24 cellular contexts compared by ENCODE assay signal in genomic region chr5:180575571-180575970, GRCh38. TPM values are rescaled to one million over a fixed set of nuclear protein-coding genes. Genes with fewer than 3 reads are reported as not detected.
"Had no signal": no experiment of that assay in that cellular context is flagged by ENCODE, and none has a peak within 500 bp of the region (broad histone marks: within the 10 kb centered on the region; RNA-seq: fewer than 3 reads in every experiment).

No MANE protein-coding gene starts in this region.

- DNase-seq: activated CD4-positive, alpha-beta T cell treated with anti-CD3 and anti-CD28 coated beads, Interleukin-2, amount 10 ng/mL, durations not matched to agents 7 days and 5 days; activated CD8-positive, alpha-beta memory T cell treated with anti-CD3 and anti-CD28 coated beads for 24 hours; activated CD8-positive, alpha-beta memory T cell treated with anti-CD3 and anti-CD28 coated beads, Interleukin-2, amount 50 U/mL, for 48 hours; activated naive CD4-positive, alpha-beta T cell treated with anti-CD3 and anti-CD28 coated beads for 36 hours; amniotic stem cell; caudate nucleus; effector memory CD8-positive, alpha-beta T cell; esophagus squamous epithelium; foreskin melanocyte; hypothalamus; left lung; nephron progenitor cell; nucleus accumbens; posterior cingulate gyrus; retina; spleen; stimulated activated CD4-positive, alpha-beta T cell treated with anti-CD3 and anti-CD28 coated beads, Interleukin-4, amount 100 ng/mL, for 4 hours; upper lobe of right lung had no signal

- H3K4me3 Mint-ChIP-seq: activated CD4-positive, alpha-beta T cell treated with anti-CD3 and anti-CD28 coated beads, Interleukin-2, amount 10 ng/mL, durations not matched to agents 7 days and 5 days; activated naive CD4-positive, alpha-beta T cell treated with anti-CD3 and anti-CD28 coated beads for 36 hours; activated T-helper 17 cell treated with anti-CD3 and anti-CD28 coated beads, Interleukin-2, amount 50 U/mL, for 72 hours; effector memory CD8-positive, alpha-beta T cell; nephron progenitor cell; stimulated activated memory B cell treated with anti-CD40 and anti-IgM and Interleukin-4, amounts not matched to agents 10 μg/mL and 1 μg/mL and 100 μg/mL, for 72 hours; WTC11 had no signal

- H3K9me3 Mint-ChIP-seq: activated CD4-positive, alpha-beta T cell treated with anti-CD3 and anti-CD28 coated beads, Interleukin-2, amount 10 ng/mL, durations not matched to agents 7 days and 5 days; activated naive CD4-positive, alpha-beta T cell treated with anti-CD3 and anti-CD28 coated beads for 36 hours; activated T-helper 17 cell treated with anti-CD3 and anti-CD28 coated beads, Interleukin-2, amount 50 U/mL, for 72 hours; effector memory CD8-positive, alpha-beta T cell; nephron progenitor cell; stimulated activated memory B cell treated with anti-CD40 and anti-IgM and Interleukin-4, amounts not matched to agents 10 μg/mL and 1 μg/mL and 100 μg/mL, for 72 hours; WTC11 had no signal

- H3K27me3 Mint-ChIP-seq: activated CD4-positive, alpha-beta T cell treated with anti-CD3 and anti-CD28 coated beads, Interleukin-2, amount 10 ng/mL, durations not matched to agents 7 days and 5 days; activated T-helper 17 cell treated with anti-CD3 and anti-CD28 coated beads, Interleukin-2, amount 50 U/mL, for 72 hours; effector memory CD8-positive, alpha-beta T cell; stimulated activated memory B cell treated with anti-CD40 and anti-IgM and Interleukin-4, amounts not matched to agents 10 μg/mL and 1 μg/mL and 100 μg/mL, for 72 hours had no signal

- ATAC-seq: activated T-helper 17 cell treated with anti-CD3 and anti-CD28 coated beads, Interleukin-2, amount 50 U/mL, for 72 hours; effector memory CD8-positive, alpha-beta T cell; left lung; stimulated activated memory B cell treated with anti-CD40 and anti-IgM and Interleukin-4, amounts not matched to agents 10 μg/mL and 1 μg/mL and 100 μg/mL, for 72 hours; upper lobe of right lung; WTC11 had no signal

- H3K27ac Mint-ChIP-seq: activated CD4-positive, alpha-beta T cell treated with anti-CD3 and anti-CD28 coated beads, Interleukin-2, amount 10 ng/mL, durations not matched to agents 7 days and 5 days; activated naive CD4-positive, alpha-beta T cell treated with anti-CD3 and anti-CD28 coated beads for 36 hours; activated T-helper 17 cell treated with anti-CD3 and anti-CD28 coated beads, Interleukin-2, amount 50 U/mL, for 72 hours; effector memory CD8-positive, alpha-beta T cell; stimulated activated memory B cell treated with anti-CD40 and anti-IgM and Interleukin-4, amounts not matched to agents 10 μg/mL and 1 μg/mL and 100 μg/mL, for 72 hours; WTC11 had no signal

- H3K4me1 Mint-ChIP-seq: activated T-helper 17 cell treated with anti-CD3 and anti-CD28 coated beads, Interleukin-2, amount 50 U/mL, for 72 hours; stimulated activated memory B cell treated with anti-CD40 and anti-IgM and Interleukin-4, amounts not matched to agents 10 μg/mL and 1 μg/mL and 100 μg/mL, for 72 hours; WTC11 had no signal

RNA-seq across cellular contexts. Expression of gene SCGB3A1, which starts 15.7 kb away (rescaled TPM):
- total RNA-seq: activated CD4-positive, alpha-beta T cell treated with anti-CD3 and anti-CD28 coated beads, Interleukin-2, amount 10 ng/mL, durations not matched to agents 7 days and 5 days; activated naive CD4-positive, alpha-beta T cell treated with anti-CD3 and anti-CD28 coated beads for 36 hours; activated T-helper 17 cell treated with anti-CD3 and anti-CD28 coated beads, Interleukin-2, amount 50 U/mL, for 72 hours; kidney epithelial cell; myocyte; T-helper 2 cell treated with Interferon-gamma antibody and Interleukin-4, amounts not matched to agents 100 ng/mL and 5 ng/mL, for 36 hours; WTC11 had no signal
